Comparison of ENCODE assay signal across 1 cellular context in genomic region chr1:235619149-235619548, GRCh38. TPM values are rescaled to one million over a fixed set of nuclear protein-coding genes. Genes with fewer than 3 reads are reported as not detected.
"Had no signal": no experiment of that assay in that cellular context is flagged by ENCODE, and none has a peak within 500 bp of the region (broad histone marks: within the 10 kb centered on the region; RNA-seq: fewer than 3 reads in every experiment).

No MANE protein-coding gene starts in this region.

RNA-seq across cellular contexts. Expression of gene GNG4, which starts 30.4 kb away (rescaled TPM):
- polyA plus RNA-seq: IgD-negative memory B cell had no signal
